ENCODE assay signal across 14 cellular contexts in the genomic region with DNA sequence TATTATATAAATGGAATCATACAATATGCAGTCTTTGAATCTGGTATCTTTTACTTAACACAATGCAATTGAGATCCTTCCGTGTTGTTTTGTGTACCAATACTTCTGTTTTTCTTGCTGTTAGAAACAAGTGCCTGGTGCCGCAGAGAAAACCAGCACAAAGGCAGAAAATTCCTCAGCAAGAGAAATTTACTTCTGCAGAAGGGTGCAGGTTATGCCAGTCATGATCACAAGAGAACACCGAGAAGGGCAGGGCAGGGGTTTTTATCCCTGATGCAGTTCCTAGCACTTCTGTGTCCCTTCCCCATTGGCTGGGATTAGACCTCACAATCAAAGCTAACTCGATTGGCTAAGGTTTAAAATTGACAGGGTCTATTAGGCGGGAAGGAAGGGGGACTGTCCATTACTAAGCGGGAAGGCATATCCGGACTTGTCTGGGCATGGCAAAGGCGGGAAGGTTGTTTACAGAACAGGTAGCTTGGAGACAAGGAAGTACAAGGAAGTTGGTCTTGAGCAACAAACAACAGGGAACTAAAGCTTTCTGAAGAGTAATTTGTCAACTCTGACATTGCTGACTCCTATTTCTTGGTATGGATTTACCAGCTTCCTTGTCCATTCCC. TPM values are rescaled to one million over a fixed set of nuclear protein-coding genes. Genes with fewer than 3 reads are reported as not detected.
DNase-seq lines count a peak whose midpoint lies in the region; ATAC-seq and TF ChIP-seq lines count a peak whose summit lies in the region.
"Had no signal": no experiment of that assay in that cellular context is flagged by ENCODE, and none has a peak within 500 bp of the region (broad histone marks: within the 10 kb centered on the region; RNA-seq: fewer than 3 reads in every experiment).

No MANE protein-coding gene starts in this region.

- ATAC-seq in mucosa of descending colon (peak; percentile 56), HG03039 (IDR thresholded peaks at IDR 0.05; ENCODE audit: unreplicated experiment) (no peak), GM18861 (IDR thresholded peaks at IDR 0.05; ENCODE audit: unreplicated experiment) (no peak), GM18907 (IDR thresholded peaks at IDR 0.05; ENCODE audit: unreplicated experiment) (no peak)

- intact Hi-C loops in mucosa of descending colon (cut with DNase I, micrococcal nuclease) = no loop called here

- H3K9me3 ChIP-seq in mucosa of descending colon = no peaks in the 10 kb centered on the region
- H3K9me3 ChIP-seq: left ventricle myocardium inferior, tibial artery had no signal

- no peak overlapping the region for H3K4me3 ChIP-seq in mucosa of descending colon
- H3K4me3 ChIP-seq: coronary artery, GM23248, left ventricle myocardium inferior, tibial artery had no signal

- TF ChIP-seq CTCF in C4-2B (conservative IDR thresholded peaks at IDR 0.05) (no peak), mucosa of descending colon (IDR thresholded peaks at IDR 0.05) (no peak)

- DNase-seq in LoVo (ENCODE audit: low spot score) (peak; percentile 84), dermis blood vessel endothelial cell (peak; percentile 8), mucosa of descending colon (peak in 2 of 3 donors; percentile 34 to 60), NCI-H2171 (lab: John Stamatoyannopoulos, UW) (no peak)
- DNase-seq: anterior cingulate cortex, GM23248, left ventricle myocardium inferior, OCI-M1, tibial artery had no signal

- H3K36me3 ChIP-seq in mucosa of descending colon (ENCODE audit: low read depth) = no peaks in the 10 kb centered on the region
- H3K36me3 ChIP-seq: left ventricle myocardium inferior had no signal

- peaks cover 19% of the 10 kb centered on the region for H3K4me1 ChIP-seq in mucosa of descending colon (ENCODE audit: low read depth)

- peak overlapping the region; percentile 56; the same call in 1 of the 2 replicates for H3K27ac ChIP-seq in C4-2B
- H3K27ac ChIP-seq: coronary artery, GM23248, left ventricle myocardium inferior, tibial artery had no signal

RNA-seq across cellular contexts. Expression of gene ZNF33B, which starts 2.4 kb away (rescaled TPM):
- total RNA-seq in dermis blood vessel endothelial cell (15.7 and 32.8 TPM in 2 replicates), mucosa of descending colon (10 to 100 TPM; 22.2 to 36.7 (median 28.2) TPM)
